7 cellular contexts compared by ENCODE assay signal in genomic region chr20:16835690-16836089, GRCh38.
DNase-seq lines count a peak whose midpoint lies in the region; TF ChIP-seq lines count a peak whose summit lies in the region.
"Not testable (repeated sequence)": the region's sequence is repeated elsewhere in the genome, so short reads cannot be mapped to it uniquely, and the experiment has no call there.

No MANE protein-coding gene starts in this region.

- in situ Hi-C loops in brain microvascular endothelial cell (cut with HindIII; ENCODE audit: low pct_ligation_motif_present, low sequenced_read_pairs), result not testable (repeated sequence)

- not testable (repeated sequence) for TF ChIP-seq CTCF in BJ (IDR thresholded peaks at IDR 0.05; ENCODE audit: insufficient read depth, low read depth, low read length); brain microvascular endothelial cell (IDR thresholded peaks at IDR 0.05; ENCODE audit: low read depth, low read length, missing control alignments); fibroblast of mammary gland (conservative IDR thresholded peaks at IDR 0.05; ENCODE audit: control insufficient read depth, insufficient read depth, low read depth, low read length)

- POLR2A ChIA-PET in BJ (lab: Charles Lee), result not testable (repeated sequence)

- peak; percentile 25 for DNase-seq in BJ (ENCODE audit: low read depth)
- DNase-seq in HT1080 (ENCODE audit: low read depth), result peak; percentile 79
- DNase-seq in RPMI7951 (ENCODE audit: low read depth), result peak; percentile 27
- peak; percentile 1 for DNase-seq in brain microvascular endothelial cell
- peak; percentile 3 for DNase-seq in fibroblast of mammary gland (ENCODE audit: low read depth)
- peak; percentile 47 for DNase-seq in iris pigment epithelial cell (ENCODE audit: low read depth)
- peak; percentile 10 for DNase-seq in myocyte (ENCODE audit: low read depth)

- not testable (repeated sequence) for H3K4me3 ChIP-seq in BJ (ENCODE audit: low read depth, low read length); brain microvascular endothelial cell (ENCODE audit: low read depth, low read length); fibroblast of mammary gland (ENCODE audit: control insufficient read depth, low read depth, low read length)

- not testable (repeated sequence) for H3K27me3 ChIP-seq in BJ (ENCODE audit: control insufficient read depth, insufficient read depth, low read length); brain microvascular endothelial cell (replicated peaks)

- CTCF ChIA-PET in BJ (lab: Yijun Ruan, JAX), result interaction anchor here (1.0 to 1.5 kb wide), 2 partner anchors 14 to 31 kb away, joined by 3 to 11 read pairs; no protein-coding TSS in a partner anchor

- H3K27ac ChIP-seq in brain microvascular endothelial cell, result not testable (repeated sequence)

- H3K36me3 ChIP-seq in BJ (ENCODE audit: control insufficient read depth, insufficient read depth, low read length); brain microvascular endothelial cell (replicated peaks): not testable (repeated sequence)

Comparison
In these comparisons a context has a peak if more than half of its experiments do, and no peak if none do; other contexts are left out.
1. DNase-seq: peak in every context shown above with its lines; median percentile 79 in HT1080; 47 in iris pigment epithelial cell; 27 in RPMI7951; 25 in BJ; 10 in myocyte; 3 in fibroblast of mammary gland; 1 in brain microvascular endothelial cell.